ENCODE assay signal across 8 cellular contexts in genomic region chr1:221741364-221741970, GRCh38. TPM values are rescaled to one million over a fixed set of nuclear protein-coding genes. Genes with fewer than 3 reads are reported as not detected.
DNase-seq lines count a peak whose midpoint lies in the region; ATAC-seq and TF ChIP-seq lines count a peak whose summit lies in the region.

No MANE protein-coding gene starts in this region.

- H3K4me3 ChIP-seq in HUES64 (ENCODE audit: low read length) (peak overlapping the region; percentile 80), heart left ventricle (peak overlapping the region; percentile 49 to 90 (median 76)), rectal smooth muscle tissue (ENCODE audit: low read length) (peak overlapping the region; percentile 96)

- CTCF ChIA-PET in activated CD4-positive, alpha-beta T cell treated with anti-CD3 and anti-CD28 coated beads, Interleukin-2, amount 10 ng/mL, durations not matched to agents 7 days and 5 days (lab: Charles Lee), result interaction anchor here (1.0 to 2.6 kb wide), 12 partner anchors 12 to 251 kb away, joined by 3 to 12 read pairs (median 4); no protein-coding TSS in a partner anchor

- peaks cover 35% of the 10 kb centered on the region for H3K36me3 Mint-ChIP-seq in activated CD4-positive, alpha-beta T cell treated with anti-CD3 and anti-CD28 coated beads, Interleukin-2, amount 10 ng/mL, durations not matched to agents 7 days and 5 days (ENCODE audit: low read depth)
- peaks cover 32% of the 10 kb centered on the region for H3K36me3 Mint-ChIP-seq in activated T-cell treated with anti-CD3 and anti-CD28 coated beads, Interleukin-2, amount 50 U/mL, for 24 hours (ENCODE audit: low read depth)

- no peak for TF ChIP-seq CTCF in heart left ventricle (IDR thresholded peaks at IDR 0.05)

- peak overlapping the region; percentile 56; the same call in 1 of the 2 replicates for H3K27ac ChIP-seq in HUES64 (ENCODE audit: low read depth, low read length)
- H3K27ac ChIP-seq in heart left ventricle, result peak overlapping the region in 11 of 12 donors; percentile 2 to 100 (median 97)
- H3K27ac ChIP-seq in rectal smooth muscle tissue (ENCODE audit: low read depth, low read length), result peak overlapping the region; percentile 89

- H3K4me1 ChIP-seq in HUES64 (ENCODE audit: insufficient read depth, low read length), result peaks cover 16% of the 10 kb centered on the region
- H3K4me1 ChIP-seq in heart left ventricle, result peaks cover 0 to 41% (median 9%) of the 10 kb centered on the region in 12 donors
- peaks cover 26% of the 10 kb centered on the region for H3K4me1 ChIP-seq in rectal smooth muscle tissue (ENCODE audit: control insufficient read depth, insufficient read depth, low read length)

- H3K9ac ChIP-seq in HUES64 (ENCODE audit: low read depth, low read length) (peak overlapping the region; percentile 31), rectal smooth muscle tissue (ENCODE audit: low read length) (peak overlapping the region; percentile 52)

- no peak for TF ChIP-seq POLR2A in heart left ventricle (IDR thresholded peaks at IDR 0.05)

- under 1% methylated on average over 22 of the region's 22 CpGs for WGBS in HUES64
- 0 to 1% (median 1%) methylated on average over 22 of the region's 22 CpGs for WGBS in heart left ventricle, 4 donors

- H3K36me3 ChIP-seq in HUES64 (ENCODE audit: insufficient read depth, low read length), result peaks cover 7% of the 10 kb centered on the region; the same call in 1 of the 2 replicates
- peaks cover 0 to 22% (median 0%) of the 10 kb centered on the region in 9 donors for H3K36me3 ChIP-seq in heart left ventricle
- H3K36me3 ChIP-seq in rectal smooth muscle tissue (ENCODE audit: control insufficient read depth, insufficient read depth, low read length), result no peaks in the 10 kb centered on the region

- H3K27me3 ChIP-seq in HUES64 (ENCODE audit: insufficient read depth, low read length) (peaks cover 21% of the 10 kb centered on the region), heart left ventricle (no peaks in the 10 kb centered on the region), rectal smooth muscle tissue (ENCODE audit: control insufficient read depth, insufficient read depth, low read length) (no peaks in the 10 kb centered on the region)

- intact Hi-C loops in heart left ventricle (cut with DNase I), result loop anchor here in 8 of 10 donors (5.0 to 10.0 kb wide), 13 partner anchors 103 to 869 kb away; no protein-coding TSS in a partner anchor

- peak; percentile 19 for DNase-seq in activated CD4-positive, alpha-beta T cell treated with anti-CD3 and anti-CD28 coated beads for 48 hours
- DNase-seq in activated CD4-positive, alpha-beta T cell treated with anti-CD3 and anti-CD28 coated beads, Interleukin-2, amount 10 ng/mL, durations not matched to agents 7 days and 5 days, result no peak
- DNase-seq in activated T-cell treated with anti-CD3 and anti-CD28 coated beads, Interleukin-2, amount 50 U/mL, for 24 hours, result peak; percentile 56
- DNase-seq in heart left ventricle, result peak in 4 of 5 donors; percentile 25 to 49 (median 38)

- peak in 3 of 4 donors; percentile 3 to 5 (median 5) for ATAC-seq in heart left ventricle
- no peak for ATAC-seq in HG03097 (IDR thresholded peaks at IDR 0.05; ENCODE audit: low FRiP score, unreplicated experiment)
- ATAC-seq in HG03095 (IDR thresholded peaks at IDR 0.05; ENCODE audit: unreplicated experiment), result no peak

- H3K27me3 Mint-ChIP-seq in activated CD4-positive, alpha-beta T cell treated with anti-CD3 and anti-CD28 coated beads, Interleukin-2, amount 10 ng/mL, durations not matched to agents 7 days and 5 days, result no peaks in the 10 kb centered on the region
- no peaks in the 10 kb centered on the region for H3K27me3 Mint-ChIP-seq in activated T-cell treated with anti-CD3 and anti-CD28 coated beads, Interleukin-2, amount 50 U/mL, for 24 hours

- no peak overlapping the region for H3K4me3 Mint-ChIP-seq in activated CD4-positive, alpha-beta T cell treated with anti-CD3 and anti-CD28 coated beads, Interleukin-2, amount 10 ng/mL, durations not matched to agents 7 days and 5 days
- H3K4me3 Mint-ChIP-seq in activated T-cell treated with anti-CD3 and anti-CD28 coated beads, Interleukin-2, amount 50 U/mL, for 24 hours, result no peak overlapping the region

- no peak overlapping the region for H3K27ac Mint-ChIP-seq in activated CD4-positive, alpha-beta T cell treated with anti-CD3 and anti-CD28 coated beads, Interleukin-2, amount 10 ng/mL, durations not matched to agents 7 days and 5 days
- H3K27ac Mint-ChIP-seq in activated T-cell treated with anti-CD3 and anti-CD28 coated beads, Interleukin-2, amount 50 U/mL, for 24 hours, result no peak overlapping the region

- no peaks in the 10 kb centered on the region for H3K9me3 ChIP-seq in HUES64 (ENCODE audit: insufficient read depth, low read depth, low read length)
- H3K9me3 ChIP-seq in heart left ventricle, result no peaks in the 10 kb centered on the region

- peaks cover 33% of the 10 kb centered on the region for H3K4me1 Mint-ChIP-seq in activated CD4-positive, alpha-beta T cell treated with anti-CD3 and anti-CD28 coated beads, Interleukin-2, amount 10 ng/mL, durations not matched to agents 7 days and 5 days
- peaks cover 11% of the 10 kb centered on the region for H3K4me1 Mint-ChIP-seq in activated T-cell treated with anti-CD3 and anti-CD28 coated beads, Interleukin-2, amount 50 U/mL, for 24 hours (ENCODE audit: low read depth)

- POLR2A ChIA-PET in activated CD4-positive, alpha-beta T cell treated with anti-CD3 and anti-CD28 coated beads, Interleukin-2, amount 10 ng/mL, durations not matched to agents 7 days and 5 days (lab: Charles Lee), result interaction anchor here (0.7 to 1.5 kb wide), 6 partner anchors 16 to 109 kb away, joined by 3 to 8 read pairs (median 6); no protein-coding TSS in a partner anchor

- H3K9me3 Mint-ChIP-seq in activated CD4-positive, alpha-beta T cell treated with anti-CD3 and anti-CD28 coated beads, Interleukin-2, amount 10 ng/mL, durations not matched to agents 7 days and 5 days, result peaks cover 12% of the 10 kb centered on the region
- H3K9me3 Mint-ChIP-seq in activated T-cell treated with anti-CD3 and anti-CD28 coated beads, Interleukin-2, amount 50 U/mL, for 24 hours, result no peaks in the 10 kb centered on the region

RNA-seq across cellular contexts. Expression of gene DUSP10, which starts 0.4 kb away (rescaled TPM):
- total RNA-seq in activated CD4-positive, alpha-beta T cell treated with anti-CD3 and anti-CD28 coated beads, Interleukin-2, amount 10 ng/mL, durations not matched to agents 7 days and 5 days, result 10 to 100 TPM; 11.3 to 12.3 TPM
- polyA plus RNA-seq in HUES64 (2013, experiment 1 of 2), result 2.5 TPM
- polyA plus RNA-seq in HUES64 (2013, experiment 2 of 2), result 2.2 TPM
- total RNA-seq in heart left ventricle, result 1 to 10 TPM; 2.8 to 7.1 (median 4.4) TPM
- polyA plus RNA-seq in heart left ventricle, result 1 to 10 TPM; 2.2 to 2.7 TPM

Comparison
In these comparisons a context has a peak if more than half of its experiments do, and no peak if none do; other contexts are left out.
1. ATAC-seq: peak in heart left ventricle (3 of 4); none in HG03097 (single experiment) and HG03095 (single experiment).
2. Peak in every context shown above with its lines, with median percentiles within 50 percentile points of each other: H3K27ac ChIP-seq and H3K4me3 ChIP-seq.